In genomic region chr1:207962716-207963428, GRCh38 we compare ENCODE assay signal across 8 cellular contexts. TPM values are rescaled to one million over a fixed set of nuclear protein-coding genes. Genes with fewer than 3 reads are reported as not detected.
A peak's percentile ranks its signal among the peaks of the same experiment; 100 is the strongest.
DNase-seq lines count a peak whose midpoint lies in the region; ATAC-seq and TF ChIP-seq lines count a peak whose summit lies in the region.

No MANE protein-coding gene starts in this region.

- peak; percentile 36 for ATAC-seq in GM19455 (IDR thresholded peaks at IDR 0.05; ENCODE audit: unreplicated experiment)
- no peak for ATAC-seq in HG02840 (IDR thresholded peaks at IDR 0.05; ENCODE audit: low FRiP score, unreplicated experiment)

- H3K9ac ChIP-seq in HUES64 (ENCODE audit: low read depth, low read length), result peak overlapping the region; percentile 82
- no peak overlapping the region for H3K9ac ChIP-seq in parathyroid adenoma

- no peaks in the 10 kb centered on the region for H3K79me2 ChIP-seq in parathyroid adenoma

- H3K27me3 ChIP-seq in HUES64 (ENCODE audit: insufficient read depth, low read length) (peaks cover 82% of the 10 kb centered on the region), parathyroid adenoma (ENCODE audit: control insufficient read depth, insufficient read depth, low read length) (no peaks in the 10 kb centered on the region)

- H3K27ac ChIP-seq in HUES64 (ENCODE audit: low read depth, low read length) (no peak overlapping the region), parathyroid adenoma (peak overlapping the region; percentile 52)

- no peak for TF ChIP-seq CTCF in parathyroid adenoma (IDR thresholded peaks at IDR 0.05)

- H3K9me3 ChIP-seq in HUES64 (ENCODE audit: insufficient read depth, low read depth, low read length) (no peaks in the 10 kb centered on the region), parathyroid adenoma (ENCODE audit: control insufficient read depth, low read length) (no peaks in the 10 kb centered on the region)

- H3K4me2 ChIP-seq in parathyroid adenoma (ENCODE audit: low read length), result peak overlapping the region; percentile 81

- peak overlapping the region; percentile 71 for H3K4me3 ChIP-seq in HUES64 (ENCODE audit: low read length)
- peak overlapping the region; percentile 68 for H3K4me3 ChIP-seq in parathyroid adenoma (ENCODE audit: low read depth, low read length)

- DNase-seq in COLO668 (lab: John Stamatoyannopoulos, UW; ENCODE audit: unreplicated experiment) (peak; percentile 70), cardiac septum (ENCODE audit: low spot score) (peak; percentile 82), NCI-H2107 (lab: John Stamatoyannopoulos, UW) (no peak)
- peak; percentile 26 for DNase-seq in activated naive CD4-positive, alpha-beta T cell treated with anti-CD3 and anti-CD28 coated beads, Interleukin-2, amount 50 U/mL, for 16 hours

- H2AFZ ChIP-seq in parathyroid adenoma, result peak overlapping the region; percentile 97

- intact Hi-C loops in cardiac septum (cut with DNase I), result loop anchor here (1.0 to 5.0 kb wide), 4 partner anchors 40 to 136 kb away; no protein-coding TSS in a partner anchor

- WGBS in HUES64, result 38% methylated on average over 33 of the region's 33 CpGs

- no peaks in the 10 kb centered on the region for H3K36me3 ChIP-seq in HUES64 (ENCODE audit: insufficient read depth, low read length)
- no peaks in the 10 kb centered on the region for H3K36me3 ChIP-seq in parathyroid adenoma (ENCODE audit: control insufficient read depth, insufficient read depth, low read length)

- no peaks in the 10 kb centered on the region for H3K4me1 ChIP-seq in HUES64 (ENCODE audit: insufficient read depth, low read length)
- H3K4me1 ChIP-seq in parathyroid adenoma, result no peaks in the 10 kb centered on the region

RNA-seq across cellular contexts. Expression of gene CD34, which starts 51.9 kb away (rescaled TPM):
- polyA plus RNA-seq in HUES64 (2013, experiment 1 of 2), result 0.25 TPM
- polyA plus RNA-seq in HUES64 (2013, experiment 2 of 2), result 0.38 TPM
- 49.9 TPM for total RNA-seq in cardiac septum
